ENCODE assay signal across 27 cellular contexts in the genomic region with DNA sequence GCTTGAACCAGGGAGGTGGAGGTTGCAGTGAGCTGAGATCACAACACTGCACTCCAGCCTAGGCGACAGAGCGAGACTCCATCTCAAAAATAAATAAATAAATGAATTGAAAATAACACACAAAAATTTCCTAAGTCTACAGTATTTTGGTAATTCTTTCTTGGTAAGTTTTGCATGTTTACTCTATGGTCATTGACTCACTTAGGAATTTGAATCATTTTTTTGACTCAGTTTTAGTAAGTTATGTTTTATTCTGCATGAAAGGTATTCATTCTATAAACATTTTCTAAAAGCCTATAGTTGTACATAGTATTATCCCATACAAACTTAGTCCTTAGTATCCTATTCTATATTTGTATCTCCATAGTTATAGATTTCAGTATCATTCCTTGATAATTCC.
DNase-seq lines count a peak whose midpoint lies in the region; ATAC-seq, FAIRE-seq and TF ChIP-seq lines count a peak whose summit lies in the region.
"Had no signal": no experiment of that assay in that cellular context is flagged by ENCODE, and none has a peak within 500 bp of the region (broad histone marks: within the 10 kb centered on the region; RNA-seq: fewer than 3 reads in every experiment).

No MANE protein-coding gene starts in this region.

- H3K4me2 ChIP-seq in fibroblast of lung (ENCODE audit: extremely low read depth, insufficient read depth, low read length), result peak overlapping the region; percentile 48
- H3K4me2 ChIP-seq: hepatocyte had no signal

- H3K36me3 ChIP-seq in RWPE2 (ENCODE audit: low read depth) (no peaks in the 10 kb centered on the region), fibroblast of lung (ENCODE audit: control insufficient read depth, insufficient read depth, low read length) (no peaks in the 10 kb centered on the region)
- H3K36me3 ChIP-seq: cardiac muscle cell, colonic mucosa, ovary, tibial nerve had no signal

- H3K27me3 ChIP-seq in RWPE2 (ENCODE audit: insufficient read depth, poor library complexity, severe bottlenecking) (no peaks in the 10 kb centered on the region), fibroblast of lung (ENCODE audit: control insufficient read depth, insufficient read depth, low read length) (no peaks in the 10 kb centered on the region)
- H3K27me3 ChIP-seq: cardiac muscle cell, colonic mucosa, hepatocyte, ovary, tibial nerve had no signal

- no peak overlapping the region for H3K9ac ChIP-seq in fibroblast of lung (ENCODE audit: insufficient read depth, low read length)

- H3K27ac ChIP-seq in RWPE2 (ENCODE audit: poor library complexity, severe bottlenecking) (no peak overlapping the region), fibroblast of lung (ENCODE audit: insufficient read depth, low read length) (no peak overlapping the region)
- H3K27ac ChIP-seq: cardiac muscle cell, colonic mucosa, hepatocyte, ovary, tibial nerve, VCaP had no signal

- TF ChIP-seq CTCF in RWPE2 (IDR thresholded peaks at IDR 0.05; ENCODE audit: poor library complexity, severe bottlenecking) (no peak), fibroblast of lung (conservative IDR thresholded peaks at IDR 0.05 in 1 of 2, IDR thresholded peaks at IDR 0.05 in 1 of 2; ENCODE audit: low read depth in 1 of 2, low read length in 2 of 2) (no peak), GM13977 (IDR thresholded peaks at IDR 0.05; ENCODE audit: extremely low read depth, insufficient read depth, missing control alignments) (no peak), D721Med (IDR thresholded peaks at IDR 0.05; ENCODE audit: insufficient read depth, missing control alignments) (no peak)

- DNase-seq in EH (ENCODE audit: low read depth), result peak; percentile 73
- DNase-seq in RWPE2 (ENCODE audit: low spot score), result no peak
- DNase-seq in fibroblast of lung (ENCODE audit: low read depth in 2 of 2), result peak; percentile 65 to 67
- DNase-seq in skeletal muscle cell (ENCODE audit: low read depth), result peak; percentile 3
- no peak for DNase-seq in GM13977 (ENCODE audit: low spot score)
- DNase-seq in D721Med (ENCODE audit: insufficient read length, low spot score), result no peak
- DNase-seq: activated CD4-positive, alpha-beta T cell treated with anti-CD3 and anti-CD28 coated beads for 48 hours; activated CD8-positive, alpha-beta memory T cell treated with anti-CD3 and anti-CD28 coated beads for 24 hours; activated naive CD4-positive, alpha-beta T cell treated with anti-CD3 and anti-CD28 coated beads, Interleukin-2, amount 50 U/mL, for 16 hours; activated T-cell treated with anti-CD3 and anti-CD28 coated beads for 4 hours; amygdala; Calu3; CD4-positive, CD25-positive, alpha-beta regulatory T cell; colonic mucosa; DND-41; effector memory CD8-positive, alpha-beta T cell; NCI-H2107; ovary; T1000 had no signal

- in situ Hi-C loops in GM13977 (cut with MboI; ENCODE audit: low pct_unique_long_range_greater_than_20kb, low sequenced_read_pairs, unreplicated experiment), result no loop called here

- no peak overlapping the region for H2AFZ ChIP-seq in fibroblast of lung (ENCODE audit: low read length)
- H2AFZ ChIP-seq: hepatocyte had no signal

- peaks cover 4% of the 10 kb centered on the region for H3K4me1 ChIP-seq in RWPE2 (ENCODE audit: insufficient read depth, poor library complexity, severe bottlenecking)
- no peaks in the 10 kb centered on the region for H3K4me1 ChIP-seq in fibroblast of lung (ENCODE audit: control insufficient read depth, extremely low read depth, insufficient read depth, low read length)
- H3K4me1 ChIP-seq: colonic mucosa, tibial nerve had no signal

- no peaks in the 10 kb centered on the region for H3K79me2 ChIP-seq in fibroblast of lung (ENCODE audit: control insufficient read depth, insufficient read depth, low read length)
- H3K79me2 ChIP-seq: hepatocyte had no signal

- no peak for FAIRE-seq in D721Med (lab: Jason Lieb, UNC)
- FAIRE-seq: H54 had no signal

- H3K9me3 ChIP-seq in RWPE2 (ENCODE audit: severe bottlenecking) (no peaks in the 10 kb centered on the region), fibroblast of lung (ENCODE audit: control insufficient read depth, insufficient read depth, low read depth, low read length) (no peaks in the 10 kb centered on the region)
- H3K9me3 ChIP-seq: colonic mucosa, ovary, tibial nerve had no signal

- H3K4me3 ChIP-seq in RWPE2 (ENCODE audit: severe bottlenecking), result no peak overlapping the region
- no peak overlapping the region for H3K4me3 ChIP-seq in fibroblast of lung (replicated peaks in 1 of 4; ENCODE audit: control extremely low read depth in 1 of 4, insufficient read depth in 1 of 4, low read depth in 3 of 4, low read length in 4 of 4)
- no peak overlapping the region for H3K4me3 ChIP-seq in skeletal muscle cell (ENCODE audit: low read depth, low read length)
- H3K4me3 ChIP-seq: cardiac muscle cell, colonic mucosa, hepatocyte, lung, ovary, tibial nerve had no signal

- no peaks in the 10 kb centered on the region for H4K20me1 ChIP-seq in fibroblast of lung (ENCODE audit: control insufficient read depth, extremely low read depth, insufficient read depth, low read length)

- ATAC-seq in RWPE2 (ENCODE audit: low read depth) (0 out of 3 replicates have a peak, but pooled peaks have one; percentile 45), GM18858 (IDR thresholded peaks at IDR 0.05; ENCODE audit: unreplicated experiment) (no peak)
- ATAC-seq: effector memory CD8-positive, alpha-beta T cell; stimulated activated effector memory CD8-positive, alpha-beta T cell treated with anti-CD3 and anti-CD28 coated beads, Interleukin-12 subunit alpha, Interleukin-12 subunit beta, amount 100 ng/mL, for 72 hours had no signal

Comparison
In these comparisons a context has a peak if more than half of its experiments do, and no peak if none do; other contexts are left out.
1. DNase-seq: peak in EH (single experiment), fibroblast of lung (2 of 2) and skeletal muscle cell (single experiment); none in RWPE2 (single experiment), GM13977 (single experiment) and D721Med (single experiment).